14 cellular contexts compared by ENCODE assay signal in the genomic region with DNA sequence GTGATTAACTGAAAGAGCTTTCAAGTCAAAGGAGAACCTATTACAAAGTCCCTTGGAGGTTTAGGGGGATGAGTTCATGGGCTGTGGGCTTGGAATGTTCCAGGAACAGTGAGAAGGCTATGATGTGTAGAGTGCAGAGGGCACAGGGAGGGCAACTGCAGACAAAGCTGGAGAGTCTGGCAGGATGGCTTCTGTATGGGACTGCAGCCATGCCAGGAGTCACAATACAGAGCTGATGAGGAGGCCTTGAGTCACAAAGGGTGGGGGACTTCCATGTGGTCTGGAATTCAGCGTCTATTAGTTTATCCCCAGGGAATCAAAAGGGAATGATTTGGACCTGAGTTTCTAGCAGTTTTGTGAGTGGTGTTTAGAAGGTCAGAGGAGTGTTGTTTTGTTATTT. TPM values are rescaled to one million over a fixed set of nuclear protein-coding genes. Genes with fewer than 3 reads are reported as not detected.
DNase-seq lines count a peak whose midpoint lies in the region; ATAC-seq, FAIRE-seq and TF ChIP-seq lines count a peak whose summit lies in the region.
"Had no signal": no experiment of that assay in that cellular context is flagged by ENCODE, and none has a peak within 500 bp of the region (broad histone marks: within the 10 kb centered on the region; RNA-seq: fewer than 3 reads in every experiment).

No MANE protein-coding gene starts in this region.

- no peak overlapping the region for H3K4me3 ChIP-seq in heart right ventricle
- H3K4me3 ChIP-seq in bronchial epithelial cell (ENCODE audit: low read depth, low read length) = no peak overlapping the region

- H3K27ac ChIP-seq in heart right ventricle = peak overlapping the region in 4 of 10 donors; percentile 7 to 52 (median 14)
- H3K27ac ChIP-seq: KMS-11 had no signal

- H3K9me3 ChIP-seq in heart right ventricle = no peaks in the 10 kb centered on the region

- TF ChIP-seq CTCF in heart right ventricle (IDR thresholded peaks at IDR 0.05) (no peak), bronchial epithelial cell (IDR thresholded peaks at IDR 0.05; ENCODE audit: insufficient read depth, low read length, severe bottlenecking) (no peak), D721Med (IDR thresholded peaks at IDR 0.05; ENCODE audit: insufficient read depth, missing control alignments) (no peak)

- intact Hi-C loops in heart right ventricle (cut with DNase I) = no loop called here
- intact Hi-C loops in cardiac septum (cut with DNase I) = no loop called here

- 30 to 40% methylated on average over 1 of the region's 1 CpG for WGBS in heart right ventricle, 2 donors

- FAIRE-seq in bronchial epithelial cell (lab: Jason Lieb, UNC) (no peak), D721Med (lab: Jason Lieb, UNC) (no peak)

- peak in 6 of 8 donors; percentile 31 to 95 (median 69) for ATAC-seq in heart right ventricle
- ATAC-seq: stimulated activated memory B cell treated with anti-CD40 and anti-IgM and Interleukin-4, amounts not matched to agents 10 μg/mL and 1 μg/mL and 100 μg/mL, for 72 hours had no signal

- DNase-seq in heart right ventricle (no peak), cardiac septum (ENCODE audit: low spot score) (no peak), bronchial epithelial cell (ENCODE audit: low read depth) (peak; percentile 91), kidney tubule cell (ENCODE audit: low spot score) (peak; percentile 86), NCI-H2196 (lab: John Stamatoyannopoulos, UW; ENCODE audit: unreplicated experiment) (no peak), D721Med (ENCODE audit: insufficient read length, low spot score) (no peak)
- DNase-seq in activated T-cell treated with anti-CD3 and anti-CD28 coated beads, Interleukin-2, amount 50 U/mL, for 48 hours = no peak
- DNase-seq in stimulated activated CD4-positive, alpha-beta T cell treated with anti-CD3 and anti-CD28 coated beads, Interleukin-2, amount 100 ng/mL, for 48 hours = no peak
- DNase-seq: activated CD4-positive, alpha-beta T cell treated with anti-CD3 and anti-CD28 coated beads for 1 hour; activated effector memory CD4-positive, alpha-beta T cell treated with anti-CD3 and anti-CD28 coated beads, Interleukin-2, amount 50 U/mL, for 16 hours; NCI-H446 treated with DMSO at 0.1 percent for 48 hours had no signal

- H3K27me3 ChIP-seq in heart right ventricle = no peaks in the 10 kb centered on the region
- no peaks in the 10 kb centered on the region for H3K27me3 ChIP-seq in bronchial epithelial cell (ENCODE audit: control insufficient read depth, insufficient read depth, low read length)

- no peaks in the 10 kb centered on the region for H3K36me3 ChIP-seq in heart right ventricle
- no peaks in the 10 kb centered on the region for H3K36me3 ChIP-seq in bronchial epithelial cell (ENCODE audit: control insufficient read depth, insufficient read depth, low read length)

- peaks cover 0 to 12% (median 0%) of the 10 kb centered on the region in 9 donors for H3K4me1 ChIP-seq in heart right ventricle

RNA-seq across cellular contexts. Expression of gene TEK, which starts 14.4 kb away (rescaled TPM):
- 10 to 100 TPM; 12.1 to 33.1 (median 17.7) TPM for total RNA-seq in heart right ventricle
- 10 to 100 TPM in 1 of 2 donors, 1 to 10 TPM in 1; 6.7 to 14.0 TPM for polyA plus RNA-seq in heart right ventricle
- 21.0 TPM for total RNA-seq in cardiac septum
- under 0.01 and 0.26 TPM in 2 replicates for total RNA-seq in bronchial epithelial cell
- total RNA-seq: G401 had no signal

Comparison
In these comparisons a context has a peak if more than half of its experiments do, and no peak if none do; other contexts are left out.
1. DNase-seq: peak in bronchial epithelial cell (single experiment) and kidney tubule cell (single experiment); none in heart right ventricle (0 of 2), cardiac septum (single experiment), activated T-cell treated with anti-CD3 and anti-CD28 coated beads, Interleukin-2, amount 50 U/mL, for 48 hours (0 of 2), NCI-H2196 (single experiment), D721Med (single experiment) and stimulated activated CD4-positive, alpha-beta T cell treated with anti-CD3 and anti-CD28 coated beads, Interleukin-2, amount 100 ng/mL, for 48 hours (0 of 2).
2. RNA of gene TEK, which starts 14.4 kb away (total RNA-seq): 21.0 TPM in cardiac septum (single experiment) and 12.1 to 33.1 TPM in heart right ventricle; under 0.01 to 0.26 TPM in bronchial epithelial cell; every median in the first group is over 10 times any median in the second.